Comparison of ENCODE assay signal across 24 cellular contexts in genomic region chr5:148141645-148142044, GRCh38. TPM values are rescaled to one million over a fixed set of nuclear protein-coding genes. Genes with fewer than 3 reads are reported as not detected.
"Had no signal": no experiment of that assay in that cellular context is flagged by ENCODE, and none has a peak within 500 bp of the region (broad histone marks: within the 10 kb centered on the region; RNA-seq: fewer than 3 reads in every experiment).

No MANE protein-coding gene starts in this region.

- ATAC-seq: Panc1 had no signal

- H3K4me2 ChIP-seq: SK-N-SH had no signal

- H3K36me3 ChIP-seq: MG63 had no signal

- H3K9me3 ChIP-seq: SK-N-SH had no signal

- H3K9ac ChIP-seq: SK-N-SH had no signal

- H3K4me3 ChIP-seq: MG63 had no signal

- H3K9me2 ChIP-seq: SK-N-SH had no signal

- H3K27ac ChIP-seq: HL-60, RWPE1 had no signal

- DNase-seq: KBM-7, MG63, NCI-H1092, NCI-H1105 treated with DMSO at 0.1 percent for 48 hours, NCI-H1417 treated with DMSO at 0.1 percent for 48 hours, NCI-H146, NCI-H1694 treated with DMSO at 0.1 percent for 48 hours, NCI-H1930, NCI-H2081, NCI-H2107, NCI-H2227 treated with DMSO at 0.1 percent for 48 hours, NCI-H524 treated with DMSO at 0.1 percent for 48 hours, NCI-H69, NCI-H774, SHP77, SK-N-SH, SW 1271 had no signal

RNA-seq across cellular contexts. Expression of gene SPINK14, which starts 26.7 kb away (rescaled TPM):
- total RNA-seq: HT-29, LHCN-M2, NCI-H460, SK-MEL-5 had no signal
